In the genomic region with DNA sequence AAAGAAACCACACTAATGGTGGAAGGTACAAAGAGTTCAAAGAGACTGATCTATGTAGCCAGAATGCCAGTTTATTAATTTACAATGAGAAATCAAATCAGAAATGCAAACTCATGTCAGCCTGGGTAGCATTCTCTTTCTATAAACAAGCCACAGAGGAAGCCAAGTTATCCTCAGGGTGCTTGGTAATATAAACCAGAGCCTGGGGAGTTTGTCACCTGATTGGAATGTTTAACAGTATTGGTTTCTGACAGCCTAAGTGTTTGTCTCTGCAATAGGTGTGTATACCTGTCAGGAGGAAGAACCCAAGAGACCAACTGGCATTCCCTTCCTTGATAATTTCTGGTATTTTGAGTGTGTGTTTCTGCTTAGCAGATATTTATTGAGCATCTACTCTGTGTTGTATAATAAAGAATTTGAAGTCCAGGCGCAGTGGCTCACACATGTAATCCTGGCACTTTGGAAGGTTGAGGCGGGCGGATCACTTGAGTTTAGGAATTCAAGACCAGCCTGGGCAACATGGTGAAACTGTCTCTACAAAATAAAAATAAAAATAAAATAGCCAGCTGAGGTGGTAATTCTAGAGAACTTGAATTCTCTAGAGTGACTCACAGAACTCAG, we compare ENCODE assay signal across 16 cellular contexts. TPM values are rescaled to one million over a fixed set of nuclear protein-coding genes. Genes with fewer than 3 reads are reported as not detected.
DNase-seq lines count a peak whose midpoint lies in the region; ATAC-seq and TF ChIP-seq lines count a peak whose summit lies in the region.
"Had no signal": no experiment of that assay in that cellular context is flagged by ENCODE, and none has a peak within 500 bp of the region (broad histone marks: within the 10 kb centered on the region; RNA-seq: fewer than 3 reads in every experiment).

No MANE protein-coding gene starts in this region.

- H3K9me3 ChIP-seq in left lung (no peaks in the 10 kb centered on the region), gastroesophageal sphincter (no peaks in the 10 kb centered on the region)
- H3K9me3 ChIP-seq: testis had no signal

- H3K36me3 ChIP-seq in left lung (no peaks in the 10 kb centered on the region), gastroesophageal sphincter (no peaks in the 10 kb centered on the region)
- H3K36me3 ChIP-seq: BLaER1 treated with 17β-estradiol and CSF1 and Interleukin-3, amounts not matched to agents 10 nM and 100 nM had no signal

- no peak for TF ChIP-seq POLR2A in gastroesophageal sphincter (IDR thresholded peaks at IDR 0.05)

- WGBS in gastroesophageal sphincter (ENCODE audit: low coverage in 1 of 2), 2 donors: 94% methylated on average over 3 of the region's 3 CpGs; no CpG with 5 or more reads in 1 of the 2 donors

- H3K4me1 ChIP-seq in left lung: peaks cover 9 to 24% of the 10 kb centered on the region in 2 donors
- peaks cover 3 to 21% (median 10%) of the 10 kb centered on the region in 3 donors for H3K4me1 ChIP-seq in gastroesophageal sphincter

- no peak for TF ChIP-seq EP300 in gastroesophageal sphincter (IDR thresholded peaks at IDR 0.05)

- intact Hi-C loops in left lung (cut with DNase I): no loop called here

- H3K27me3 ChIP-seq in left lung (peaks cover 0 to 25% of the 10 kb centered on the region in 2 donors), gastroesophageal sphincter (no peaks in the 10 kb centered on the region)
- H3K27me3 ChIP-seq: testis had no signal

- DNase-seq in ELR (ENCODE audit: low read depth) (peak; percentile 69), HT-29 (ENCODE audit: low spot score) (peak; percentile 38), T47D (ENCODE audit: low read depth in 1 of 2, low spot score in 1 of 2) (peak; percentile 66 to 86), left lung (no peak), RPMI8226 (no peak)
- no peak for DNase-seq in central memory CD4-positive, alpha-beta T cell
- DNase-seq: activated CD4-positive, alpha-beta T cell treated with anti-CD3 and anti-CD28 coated beads, Interleukin-2, amount 50 U/mL, for 48 hours; activated T-cell treated with anti-CD3 and anti-CD28 coated beads, Interleukin-2, amount 50 U/mL, for 48 hours; naive B cell; NCI-H526; stimulated activated CD4-positive, alpha-beta T cell treated with anti-CD3 and anti-CD28 coated beads, Interleukin-4, amount 100 ng/mL, for 4 hours; testis had no signal

- ATAC-seq in left lung (peak; percentile 30), gastroesophageal sphincter (no peak)

- H3K27ac ChIP-seq in left lung: no peak overlapping the region
- no peak overlapping the region for H3K27ac ChIP-seq in gastroesophageal sphincter
- H3K27ac ChIP-seq: BLaER1 treated with 17β-estradiol and CSF1 and Interleukin-3, amounts not matched to agents 10 nM and 100 nM; HL-60; parathyroid adenoma; testis had no signal

- no peak overlapping the region for H3K4me3 ChIP-seq in left lung
- no peak overlapping the region for H3K4me3 ChIP-seq in gastroesophageal sphincter
- H3K4me3 ChIP-seq: BLaER1 treated with 17β-estradiol and CSF1 and Interleukin-3, amounts not matched to agents 10 nM and 100 nM; testis had no signal

- in situ Hi-C loops in T47D (cut with HindIII; ENCODE audit: low pct_unique_long_range_greater_than_20kb, low sequenced_read_pairs): no loop called here

- TF ChIP-seq CTCF in left lung (IDR thresholded peaks at IDR 0.05) (no peak), gastroesophageal sphincter (IDR thresholded peaks at IDR 0.05) (no peak)

RNA-seq across cellular contexts. Expression of gene C17orf58, which starts 3.1 kb away (rescaled TPM):
- total RNA-seq in HT-29 (2014; rRNA removed; shearing (Covaris generic)): 40.7 and 45.7 TPM in 2 replicates
- 1 to 10 TPM; 6.3 to 6.6 TPM for total RNA-seq in left lung
- total RNA-seq in gastroesophageal sphincter: 10 to 100 TPM in 1 of 4 donors, 1 to 10 TPM in 3; 5.3 to 17.8 (median 7.3) TPM

RNA-seq across cellular contexts. Expression of gene KPNA2, which starts 36.1 kb away (rescaled TPM):
- total RNA-seq in HT-29 (2014; rRNA removed; shearing (Covaris generic)): 148 and 150 TPM in 2 replicates
- total RNA-seq in left lung: 10 to 100 TPM; 41.1 to 56.1 TPM
- 10 to 100 TPM; 15.7 to 34.7 (median 21.0) TPM for total RNA-seq in gastroesophageal sphincter

Comparison
In these comparisons a context has a peak if more than half of its experiments do, and no peak if none do; other contexts are left out.
1. DNase-seq: peak in ELR (single experiment), HT-29 (single experiment) and T47D (2 of 2); none in left lung (0 of 2), RPMI8226 (single experiment) and central memory CD4-positive, alpha-beta T cell (single experiment).